In genomic region chr11:15101072-15101701, GRCh38 we compare ENCODE assay signal across 9 cellular contexts. TPM values are rescaled to one million over a fixed set of nuclear protein-coding genes. Genes with fewer than 3 reads are reported as not detected.
DNase-seq lines count a peak whose midpoint lies in the region; ATAC-seq and TF ChIP-seq lines count a peak whose summit lies in the region.
"Had no signal": no experiment of that assay in that cellular context is flagged by ENCODE, and none has a peak within 500 bp of the region (broad histone marks: within the 10 kb centered on the region; RNA-seq: fewer than 3 reads in every experiment).

No MANE protein-coding gene starts in this region.

- H3K9me3 ChIP-seq in right lobe of liver = no peaks in the 10 kb centered on the region

- no peaks in the 10 kb centered on the region for H3K27me3 ChIP-seq in right lobe of liver

- H3K4me3 ChIP-seq in right lobe of liver = no peak overlapping the region

- intact Hi-C loops in right lobe of liver (cut with DNase I) = loop anchor here (2.0 to 5.0 kb wide), 2 partner anchors 106 to 108 kb away; no protein-coding TSS in a partner anchor

- peak; percentile 82 for DNase-seq in AG08395 (ENCODE audit: low spot score)
- DNase-seq in NCI-H2081 (lab: John Stamatoyannopoulos, UW) = peak; percentile 43 to 62
- DNase-seq in activated CD4-positive, alpha-beta T cell treated with anti-CD3 and anti-CD28 coated beads for 1 hour = peak; percentile 27
- DNase-seq in dedifferentiated amniotic fluid mesenchymal stem cell (ENCODE audit: extremely low spot score) = peak; percentile 65
- peak; percentile 65 to 76 (median 72) for DNase-seq in right lobe of liver
- DNase-seq in stimulated activated CD8-positive, alpha-beta memory T cell treated with anti-CD3 and anti-CD28 coated beads, Interleukin-12 subunit alpha, Interleukin-12 subunit beta, amount 100 ng/mL, for 1 hour (ENCODE audit: low read depth) = peak; percentile 25

- ATAC-seq in GM18498 (IDR thresholded peaks at IDR 0.05; ENCODE audit: unreplicated experiment) (peak; percentile 72), HG02884 (IDR thresholded peaks at IDR 0.05; ENCODE audit: unreplicated experiment) (peak; percentile 83), right lobe of liver (peak; percentile 98 to 100 (median 98))

- no peaks in the 10 kb centered on the region for H3K36me3 ChIP-seq in right lobe of liver

- peak; percentile 87 to 97 (median 95) for TF ChIP-seq CTCF in right lobe of liver (IDR thresholded peaks at IDR 0.05)

- 21% methylated on average over 8 of the region's 8 CpGs for WGBS in right lobe of liver (ENCODE audit: insufficient coverage, low coverage, low lambda C conversion rate, missing lambda C conversion rate)

- no peaks in the 10 kb centered on the region for H3K4me1 ChIP-seq in right lobe of liver

- TF ChIP-seq POLR2A in right lobe of liver (IDR thresholded peaks at IDR 0.05) = no peak

- no peak overlapping the region for H3K27ac ChIP-seq in right lobe of liver

RNA-seq across cellular contexts. Expression of gene INSC, which starts 13.5 kb away (rescaled TPM):
- under 1 TPM in 3 of 6 experiments, not detected in 3; 0.15 to 0.44 (median 0.43) TPM for total RNA-seq in right lobe of liver
- total RNA-seq: subcutaneous adipose tissue had no signal

RNA-seq across cellular contexts. Expression of gene CALCB, which starts 27.8 kb away (rescaled TPM):
- total RNA-seq in right lobe of liver = under 1 TPM in 5 of 6 experiments, not detected in 1; 0.12 to 0.86 (median 0.29) TPM

Comparison
In these comparisons a context has a peak if more than half of its experiments do, and no peak if none do; other contexts are left out.
1. DNase-seq: peak in every context shown above with its lines; median percentile 82 in AG08395; 72 in right lobe of liver; 65 in dedifferentiated amniotic fluid mesenchymal stem cell; 52 in NCI-H2081; 27 in activated CD4-positive, alpha-beta T cell treated with anti-CD3 and anti-CD28 coated beads for 1 hour; 25 in stimulated activated CD8-positive, alpha-beta memory T cell treated with anti-CD3 and anti-CD28 coated beads, Interleukin-12 subunit alpha, Interleukin-12 subunit beta, amount 100 ng/mL, for 1 hour.